ENCODE assay signal across 9 cellular contexts in genomic region chr5:134541736-134542376, GRCh38. TPM values are rescaled to one million over a fixed set of nuclear protein-coding genes. Genes with fewer than 3 reads are reported as not detected.
DNase-seq lines count a peak whose midpoint lies in the region; ATAC-seq and TF ChIP-seq lines count a peak whose summit lies in the region.
"Had no signal": no experiment of that assay in that cellular context is flagged by ENCODE, and none has a peak within 500 bp of the region (broad histone marks: within the 10 kb centered on the region; RNA-seq: fewer than 3 reads in every experiment).

No MANE protein-coding gene starts in this region.

- H3K4me3 Mint-ChIP-seq in activated CD8-positive, alpha-beta T cell treated with anti-CD3 and anti-CD28 coated beads for 36 hours = no peak overlapping the region
- no peak overlapping the region for H3K4me3 Mint-ChIP-seq in activated CD8-positive, alpha-beta T cell treated with anti-CD3 and anti-CD28 coated beads, Interleukin-2, amount 10 ng/mL, durations not matched to agents 7 days and 5 days
- H3K4me3 Mint-ChIP-seq in stimulated activated effector memory CD8-positive, alpha-beta T cell treated with anti-CD3 and anti-CD28 coated beads, Interleukin-12 subunit alpha, Interleukin-12 subunit beta, amount 100 ng/mL, for 72 hours = no peak overlapping the region

- H3K4me1 Mint-ChIP-seq in activated CD8-positive, alpha-beta T cell treated with anti-CD3 and anti-CD28 coated beads for 36 hours (ENCODE audit: low read depth) = peaks cover 67% of the 10 kb centered on the region
- H3K4me1 Mint-ChIP-seq in activated CD8-positive, alpha-beta T cell treated with anti-CD3 and anti-CD28 coated beads, Interleukin-2, amount 10 ng/mL, durations not matched to agents 7 days and 5 days (ENCODE audit: low read depth) = peaks cover 45% of the 10 kb centered on the region
- H3K4me1 Mint-ChIP-seq in stimulated activated effector memory CD8-positive, alpha-beta T cell treated with anti-CD3 and anti-CD28 coated beads, Interleukin-12 subunit alpha, Interleukin-12 subunit beta, amount 100 ng/mL, for 72 hours = peaks cover 43% of the 10 kb centered on the region

- TF ChIP-seq CTCF in activated CD8-positive, alpha-beta T cell treated with anti-CD3 and anti-CD28 coated beads for 36 hours (IDR thresholded peaks at IDR 0.05) = no peak
- TF ChIP-seq CTCF in fibroblast of villous mesenchyme (IDR thresholded peaks at IDR 0.05; ENCODE audit: insufficient read depth, low read depth, low read length) (no peak), GM10248 (IDR thresholded peaks at IDR 0.05; ENCODE audit: control extremely low read depth, extremely low read depth, low read depth, missing control alignments) (no peak)

- intact Hi-C loops in activated CD8-positive, alpha-beta T cell treated with anti-CD3 and anti-CD28 coated beads for 36 hours (cut with micrococcal nuclease) = no loop called here

- DNase-seq in activated CD8-positive, alpha-beta T cell treated with anti-CD3 and anti-CD28 coated beads for 36 hours = peak; percentile 45
- no peak for DNase-seq in activated CD8-positive, alpha-beta T cell treated with anti-CD3 and anti-CD28 coated beads, Interleukin-2, amount 10 ng/mL, durations not matched to agents 7 days and 5 days
- DNase-seq in fibroblast of villous mesenchyme (ENCODE audit: low read depth) (peak; percentile 73), GM10248 (ENCODE audit: extremely low spot score) (no peak)
- DNase-seq in stimulated activated effector memory CD8-positive, alpha-beta T cell treated with anti-CD3 and anti-CD28 coated beads, Interleukin-12 subunit alpha, Interleukin-12 subunit beta, amount 100 ng/mL, for 72 hours (ENCODE audit: low spot score in 2 of 2) = no peak
- DNase-seq in central memory CD4-positive, alpha-beta T cell = no peak
- DNase-seq: kidney glomerular epithelial cell had no signal

- POLR2A ChIA-PET in activated CD8-positive, alpha-beta T cell treated with anti-CD3 and anti-CD28 coated beads for 36 hours (lab: Charles Lee) = interaction anchor here (0.7 to 1.6 kb wide), 5 partner anchors 11 to 19 kb away, joined by 3 to 6 read pairs (median 3); no protein-coding TSS in a partner anchor
- POLR2A ChIA-PET in activated CD8-positive, alpha-beta T cell treated with anti-CD3 and anti-CD28 coated beads, Interleukin-2, amount 10 ng/mL, durations not matched to agents 7 days and 5 days (lab: Charles Lee) = interaction anchor here (0.6 to 4.1 kb wide), 3 partner anchors 11 to 170 kb away, joined by 3 to 45 read pairs (median 3); partner anchors contain the start of gene JADE2
- POLR2A ChIA-PET in GM10248 (lab: Yijun Ruan, JAX) = interaction anchor here (1.4 kb wide), 1 partner anchor 10 kb away, joined by 6 read pairs; no protein-coding TSS in a partner anchor

- H3K9me3 Mint-ChIP-seq in activated CD8-positive, alpha-beta T cell treated with anti-CD3 and anti-CD28 coated beads for 36 hours = no peaks in the 10 kb centered on the region
- H3K9me3 Mint-ChIP-seq in activated CD8-positive, alpha-beta T cell treated with anti-CD3 and anti-CD28 coated beads, Interleukin-2, amount 10 ng/mL, durations not matched to agents 7 days and 5 days (ENCODE audit: insufficient read depth) = no peaks in the 10 kb centered on the region
- H3K9me3 Mint-ChIP-seq in stimulated activated effector memory CD8-positive, alpha-beta T cell treated with anti-CD3 and anti-CD28 coated beads, Interleukin-12 subunit alpha, Interleukin-12 subunit beta, amount 100 ng/mL, for 72 hours = no peaks in the 10 kb centered on the region

- CTCF ChIA-PET in activated CD8-positive, alpha-beta T cell treated with anti-CD3 and anti-CD28 coated beads for 36 hours (lab: Charles Lee) = interaction anchor here (0.9 to 1.7 kb wide), 4 partner anchors 11 to 45 kb away, joined by 4 to 9 read pairs (median 6); no protein-coding TSS in a partner anchor
- CTCF ChIA-PET in activated CD8-positive, alpha-beta T cell treated with anti-CD3 and anti-CD28 coated beads, Interleukin-2, amount 10 ng/mL, durations not matched to agents 7 days and 5 days (lab: Charles Lee) = interaction anchor here (2.5 kb wide), 1 partner anchor 15 kb away, joined by 18 read pairs; no protein-coding TSS in a partner anchor
- CTCF ChIA-PET in GM10248 (lab: Yijun Ruan, JAX) = interaction anchor here (1.2 to 14.6 kb wide), 6 partner anchors 8 to 45 kb away, joined by 4 to 143 read pairs (median 8); partner anchors contain the start of gene JADE2

- ATAC-seq in activated CD8-positive, alpha-beta T cell treated with anti-CD3 and anti-CD28 coated beads for 36 hours = no peak
- no peak for ATAC-seq in activated CD8-positive, alpha-beta T cell treated with anti-CD3 and anti-CD28 coated beads, Interleukin-2, amount 10 ng/mL, durations not matched to agents 7 days and 5 days
- no peak for ATAC-seq in stimulated activated effector memory CD8-positive, alpha-beta T cell treated with anti-CD3 and anti-CD28 coated beads, Interleukin-12 subunit alpha, Interleukin-12 subunit beta, amount 100 ng/mL, for 72 hours
- ATAC-seq in HG03280 (IDR thresholded peaks at IDR 0.05; ENCODE audit: unreplicated experiment) = no peak

- no peak overlapping the region for H3K4me3 ChIP-seq in fibroblast of villous mesenchyme (ENCODE audit: low read depth, low read length)

- H3K36me3 Mint-ChIP-seq in activated CD8-positive, alpha-beta T cell treated with anti-CD3 and anti-CD28 coated beads for 36 hours (ENCODE audit: low read depth) = peaks cover 42% of the 10 kb centered on the region
- H3K36me3 Mint-ChIP-seq in activated CD8-positive, alpha-beta T cell treated with anti-CD3 and anti-CD28 coated beads, Interleukin-2, amount 10 ng/mL, durations not matched to agents 7 days and 5 days (ENCODE audit: low read depth) = peaks cover 44% of the 10 kb centered on the region
- peaks cover 89% of the 10 kb centered on the region for H3K36me3 Mint-ChIP-seq in stimulated activated effector memory CD8-positive, alpha-beta T cell treated with anti-CD3 and anti-CD28 coated beads, Interleukin-12 subunit alpha, Interleukin-12 subunit beta, amount 100 ng/mL, for 72 hours

- H3K27me3 Mint-ChIP-seq in activated CD8-positive, alpha-beta T cell treated with anti-CD3 and anti-CD28 coated beads for 36 hours = no peaks in the 10 kb centered on the region
- no peaks in the 10 kb centered on the region for H3K27me3 Mint-ChIP-seq in activated CD8-positive, alpha-beta T cell treated with anti-CD3 and anti-CD28 coated beads, Interleukin-2, amount 10 ng/mL, durations not matched to agents 7 days and 5 days (ENCODE audit: low read depth)

- peak overlapping the region; percentile 57 for H3K27ac Mint-ChIP-seq in activated CD8-positive, alpha-beta T cell treated with anti-CD3 and anti-CD28 coated beads for 36 hours
- no peak overlapping the region for H3K27ac Mint-ChIP-seq in activated CD8-positive, alpha-beta T cell treated with anti-CD3 and anti-CD28 coated beads, Interleukin-2, amount 10 ng/mL, durations not matched to agents 7 days and 5 days
- peak overlapping the region; percentile 76 for H3K27ac Mint-ChIP-seq in stimulated activated effector memory CD8-positive, alpha-beta T cell treated with anti-CD3 and anti-CD28 coated beads, Interleukin-12 subunit alpha, Interleukin-12 subunit beta, amount 100 ng/mL, for 72 hours

TF ChIP-seq in PFSK-1, 5 proteins besides CTCF, POLR2A, EP300 and RAD21:
- TF ChIP-seq, protein P1, sequence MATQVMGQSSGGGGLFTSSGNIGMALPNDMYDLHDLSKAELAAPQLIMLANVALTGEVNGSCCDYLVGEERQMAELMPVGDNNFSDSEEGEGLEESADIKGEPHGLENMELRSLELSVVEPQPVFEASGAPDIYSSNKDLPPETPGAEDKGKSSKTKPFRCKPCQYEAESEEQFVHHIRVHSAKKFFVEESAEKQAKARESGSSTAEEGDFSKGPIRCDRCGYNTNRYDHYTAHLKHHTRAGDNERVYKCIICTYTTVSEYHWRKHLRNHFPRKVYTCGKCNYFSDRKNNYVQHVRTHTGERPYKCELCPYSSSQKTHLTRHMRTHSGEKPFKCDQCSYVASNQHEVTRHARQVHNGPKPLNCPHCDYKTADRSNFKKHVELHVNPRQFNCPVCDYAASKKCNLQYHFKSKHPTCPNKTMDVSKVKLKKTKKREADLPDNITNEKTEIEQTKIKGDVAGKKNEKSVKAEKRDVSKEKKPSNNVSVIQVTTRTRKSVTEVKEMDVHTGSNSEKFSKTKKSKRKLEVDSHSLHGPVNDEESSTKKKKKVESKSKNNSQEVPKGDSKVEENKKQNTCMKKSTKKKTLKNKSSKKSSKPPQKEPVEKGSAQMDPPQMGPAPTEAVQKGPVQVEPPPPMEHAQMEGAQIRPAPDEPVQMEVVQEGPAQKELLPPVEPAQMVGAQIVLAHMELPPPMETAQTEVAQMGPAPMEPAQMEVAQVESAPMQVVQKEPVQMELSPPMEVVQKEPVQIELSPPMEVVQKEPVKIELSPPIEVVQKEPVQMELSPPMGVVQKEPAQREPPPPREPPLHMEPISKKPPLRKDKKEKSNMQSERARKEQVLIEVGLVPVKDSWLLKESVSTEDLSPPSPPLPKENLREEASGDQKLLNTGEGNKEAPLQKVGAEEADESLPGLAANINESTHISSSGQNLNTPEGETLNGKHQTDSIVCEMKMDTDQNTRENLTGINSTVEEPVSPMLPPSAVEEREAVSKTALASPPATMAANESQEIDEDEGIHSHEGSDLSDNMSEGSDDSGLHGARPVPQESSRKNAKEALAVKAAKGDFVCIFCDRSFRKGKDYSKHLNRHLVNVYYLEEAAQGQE (IDR thresholded peaks at IDR 0.05; ENCODE audit: insufficient read depth in 1 of 2, low read depth in 2 of 2, low read length in 2 of 2) = peak; percentile 95
- no peak for TF ChIP-seq SIN3A (IDR thresholded peaks at IDR 0.05; ENCODE audit: borderline replicate concordance, insufficient read depth, low read length)
TF ChIP-seq in PFSK-1: peak in this region for 1.

RNA-seq across cellular contexts. Expression of gene JADE2, which starts 16.4 kb away (rescaled TPM):
- 10 to 100 TPM; 58.7 to 61.2 TPM for total RNA-seq in activated CD8-positive, alpha-beta T cell treated with anti-CD3 and anti-CD28 coated beads for 36 hours
- 10 to 100 TPM; 79.9 to 86.0 TPM for total RNA-seq in activated CD8-positive, alpha-beta T cell treated with anti-CD3 and anti-CD28 coated beads, Interleukin-2, amount 10 ng/mL, durations not matched to agents 7 days and 5 days
- 12.0 TPM for polyA plus RNA-seq in PFSK-1 (2012; ENCODE audit: insufficient read length, low read depth)
- 29.3 and 35.4 TPM in 2 replicates for total RNA-seq in fibroblast of villous mesenchyme

Comparison
In these comparisons a context has a peak if more than half of its experiments do, and no peak if none do; other contexts are left out.
1. DNase-seq: peak in activated CD8-positive, alpha-beta T cell treated with anti-CD3 and anti-CD28 coated beads for 36 hours (single experiment) and fibroblast of villous mesenchyme (single experiment); none in activated CD8-positive, alpha-beta T cell treated with anti-CD3 and anti-CD28 coated beads, Interleukin-2, amount 10 ng/mL, durations not matched to agents 7 days and 5 days (single experiment), stimulated activated effector memory CD8-positive, alpha-beta T cell treated with anti-CD3 and anti-CD28 coated beads, Interleukin-12 subunit alpha, Interleukin-12 subunit beta, amount 100 ng/mL, for 72 hours (0 of 2), GM10248 (single experiment) and central memory CD4-positive, alpha-beta T cell (single experiment).